In genomic region chr6:26304213-26305096, GRCh38 we compare ENCODE assay signal across 8 cellular contexts.
DNase-seq lines count a peak whose midpoint lies in the region; ATAC-seq and TF ChIP-seq lines count a peak whose summit lies in the region.

No MANE protein-coding gene starts in this region.

- no peaks in the 10 kb centered on the region for H3K36me3 Mint-ChIP-seq in immature natural killer cell
- H3K36me3 Mint-ChIP-seq in stimulated activated memory B cell treated with anti-CD40 and anti-IgM and Interleukin-4, amounts not matched to agents 10 μg/mL and 1 μg/mL and 100 μg/mL, for 72 hours: no peaks in the 10 kb centered on the region

- DNase-seq in NCI-H69 (lab: John Stamatoyannopoulos, UW) (peak; percentile 48), astrocyte of the spinal cord (ENCODE audit: low read depth, low spot score) (peak; percentile 69), immature natural killer cell (peak; percentile 64 to 81 (median 78)), cerebellum (ENCODE audit: low spot score) (no peak)

- H3K36me3 ChIP-seq in ACC112 (ENCODE audit: insufficient read depth, low read length): no peaks in the 10 kb centered on the region

- peak overlapping the region; percentile 33 for H2AFZ ChIP-seq in ACC112 (ENCODE audit: low read length, unreplicated experiment)

- peak overlapping the region; percentile 79 for H3K4me3 ChIP-seq in ACC112 (ENCODE audit: low read depth, low read length)
- peak overlapping the region; percentile 45 for H3K4me3 ChIP-seq in astrocyte of the spinal cord (ENCODE audit: low read depth, low read length)

- in situ Hi-C loops in astrocyte of the spinal cord (cut with HindIII; ENCODE audit: low sequenced_read_pairs): no loop called here

- peak overlapping the region; percentile 77 to 97 (median 91) for H3K4me3 Mint-ChIP-seq in immature natural killer cell
- H3K4me3 Mint-ChIP-seq in stimulated activated memory B cell treated with anti-CD40 and anti-IgM and Interleukin-4, amounts not matched to agents 10 μg/mL and 1 μg/mL and 100 μg/mL, for 72 hours: peak overlapping the region; percentile 93

- H3K27me3 Mint-ChIP-seq in immature natural killer cell (ENCODE audit: low read depth in 3 of 3): peaks cover 8 to 17% (median 15%) of the 10 kb centered on the region in 3 donors
- no peaks in the 10 kb centered on the region for H3K27me3 Mint-ChIP-seq in stimulated activated memory B cell treated with anti-CD40 and anti-IgM and Interleukin-4, amounts not matched to agents 10 μg/mL and 1 μg/mL and 100 μg/mL, for 72 hours

- peak overlapping the region; percentile 86 for H3K27ac ChIP-seq in ACC112 (ENCODE audit: low read depth, low read length)

- H3K27me3 ChIP-seq in ACC112 (ENCODE audit: insufficient read depth, low read length): no peaks in the 10 kb centered on the region

- peaks cover 5% of the 10 kb centered on the region for H3K4me1 ChIP-seq in ACC112 (ENCODE audit: control insufficient read depth, insufficient read depth, low read length, unreplicated experiment)

- no peaks in the 10 kb centered on the region for H3K79me2 ChIP-seq in ACC112 (ENCODE audit: control insufficient read depth, insufficient read depth, low read length, unreplicated experiment)

- no peaks in the 10 kb centered on the region for H3K9me3 Mint-ChIP-seq in immature natural killer cell
- H3K9me3 Mint-ChIP-seq in stimulated activated memory B cell treated with anti-CD40 and anti-IgM and Interleukin-4, amounts not matched to agents 10 μg/mL and 1 μg/mL and 100 μg/mL, for 72 hours: no peaks in the 10 kb centered on the region

- ATAC-seq in GM19395 (IDR thresholded peaks at IDR 0.05; ENCODE audit: unreplicated experiment): peak; percentile 49
- ATAC-seq in stimulated activated memory B cell treated with anti-CD40 and anti-IgM and Interleukin-4, amounts not matched to agents 10 μg/mL and 1 μg/mL and 100 μg/mL, for 72 hours: peak; percentile 87
- no peak for ATAC-seq in HG03439 (IDR thresholded peaks at IDR 0.05; ENCODE audit: unreplicated experiment)

- peak overlapping the region; percentile 62 to 98 (median 94) for H3K27ac Mint-ChIP-seq in immature natural killer cell
- peak overlapping the region; percentile 95 for H3K27ac Mint-ChIP-seq in stimulated activated memory B cell treated with anti-CD40 and anti-IgM and Interleukin-4, amounts not matched to agents 10 μg/mL and 1 μg/mL and 100 μg/mL, for 72 hours

- TF ChIP-seq CTCF in astrocyte of the spinal cord (IDR thresholded peaks at IDR 0.05; ENCODE audit: low read depth, low read length): no peak

- peaks cover 50 to 54% of the 10 kb centered on the region in 2 donors for H3K4me1 Mint-ChIP-seq in immature natural killer cell
- H3K4me1 Mint-ChIP-seq in stimulated activated memory B cell treated with anti-CD40 and anti-IgM and Interleukin-4, amounts not matched to agents 10 μg/mL and 1 μg/mL and 100 μg/mL, for 72 hours: peaks cover 15% of the 10 kb centered on the region
